20 cellular contexts compared by ENCODE assay signal in genomic region chr6:154661751-154662150, GRCh38.
DNase-seq lines count a peak whose midpoint lies in the region; ATAC-seq and TF ChIP-seq lines count a peak whose summit lies in the region.
"Had no signal": no experiment of that assay in that cellular context is flagged by ENCODE, and none has a peak within 500 bp of the region (broad histone marks: within the 10 kb centered on the region; RNA-seq: fewer than 3 reads in every experiment).

No MANE protein-coding gene starts in this region.

- H3K9ac ChIP-seq in neural progenitor cell = no peak overlapping the region

- H3K9me3 Mint-ChIP-seq in neural progenitor cell = no peaks in the 10 kb centered on the region

- no peak for TF ChIP-seq POLR2A in erythroblast (IDR thresholded peaks at IDR 0.05; ENCODE audit: low read length)

- H3K4me3 ChIP-seq in AG09309 (ENCODE audit: control insufficient read depth, low read depth, low read length) = no peak overlapping the region
- H3K4me3 ChIP-seq in neural progenitor cell = no peak overlapping the region
- H3K4me3 ChIP-seq: Peyer's patch had no signal

- no peaks in the 10 kb centered on the region for H3K79me2 ChIP-seq in neural progenitor cell (ENCODE audit: low read depth)

- no peak for TF ChIP-seq EP300 in Ishikawa (IDR thresholded peaks at IDR 0.05; ENCODE audit: borderline replicate concordance)

- H3K36me3 Mint-ChIP-seq in neural progenitor cell = no peaks in the 10 kb centered on the region
- H3K36me3 Mint-ChIP-seq: CD4-positive, alpha-beta memory T cell had no signal

- no peaks in the 10 kb centered on the region for H3K36me3 ChIP-seq in neural progenitor cell
- H3K36me3 ChIP-seq: Peyer's patch had no signal

- TF ChIP-seq RAD21 in Ishikawa (IDR thresholded peaks at IDR 0.05; ENCODE audit: low read depth) = 0 out of 2 replicates have a peak, but pooled peaks have one; percentile 3

- peak; percentile 17 for DNase-seq in AG09309 (ENCODE audit: low read depth)
- DNase-seq in erythroblast (lab: John Stamatoyannopoulos, UW) = peak; percentile 8 to 12
- no peak for DNase-seq in neural progenitor cell (ENCODE audit: low spot score)
- DNase-seq in superior temporal gyrus (ENCODE audit: extremely low spot score) = no peak
- DNase-seq in H4 (ENCODE audit: low spot score) = no peak
- DNase-seq: CD4-positive, alpha-beta memory T cell; DMS 273 treated with DMSO at 0.1 percent for 48 hours; NCI-H1048; NCI-H2107; NCI-H345; NCI-H748 treated with DMSO at 0.1 percent for 48 hours; Peyer's patch; Right ventricle myocardium superior; SW 1271 had no signal

- H3F3A ChIP-seq in neural progenitor cell (ENCODE audit: low read depth) = no peaks in the 10 kb centered on the region

- H3K27ac Mint-ChIP-seq in neural progenitor cell = no peak overlapping the region
- H3K27ac Mint-ChIP-seq: B cell; CD4-positive, alpha-beta memory T cell; IgD-negative memory B cell had no signal

- H3K9me3 ChIP-seq in neural progenitor cell (ENCODE audit: low read depth) = no peaks in the 10 kb centered on the region
- H3K9me3 ChIP-seq: Peyer's patch had no signal

- TF ChIP-seq CTCF in AG09309 (IDR thresholded peaks at IDR 0.05; ENCODE audit: control insufficient read depth, insufficient read depth, low read depth, low read length, missing control alignments) (peak; percentile 13), VCaP (conservative IDR thresholded peaks at IDR 0.05) (peak; percentile 45), neural progenitor cell (IDR thresholded peaks at IDR 0.05) (no peak)

- no peak overlapping the region for H3K4me2 ChIP-seq in neural progenitor cell

- H3K4me3 Mint-ChIP-seq in neural progenitor cell = no peak overlapping the region
- H3K4me3 Mint-ChIP-seq: B cell; CD4-positive, alpha-beta memory T cell; IgD-negative memory B cell had no signal

- H3K27me3 ChIP-seq in neural progenitor cell = no peaks in the 10 kb centered on the region
- H3K27me3 ChIP-seq: Peyer's patch had no signal

- H3K27ac ChIP-seq in VCaP = no peak overlapping the region
- no peak overlapping the region for H3K27ac ChIP-seq in neural progenitor cell
- H3K27ac ChIP-seq: Peyer's patch had no signal

- H3K4me1 Mint-ChIP-seq in neural progenitor cell = peaks cover 3% of the 10 kb centered on the region
- H3K4me1 Mint-ChIP-seq: B cell; CD4-positive, alpha-beta memory T cell had no signal

- no peak for ATAC-seq in HG03280 (IDR thresholded peaks at IDR 0.05; ENCODE audit: unreplicated experiment)
- ATAC-seq: HCT116 had no signal

- peaks cover 2% of the 10 kb centered on the region for H3K27me3 Mint-ChIP-seq in neural progenitor cell (ENCODE audit: insufficient read depth, low read depth)

- H3K4me1 ChIP-seq in neural progenitor cell = no peaks in the 10 kb centered on the region
- H3K4me1 ChIP-seq: Peyer's patch had no signal

- no peaks in the 10 kb centered on the region for H4K20me1 ChIP-seq in neural progenitor cell (ENCODE audit: low read depth)

- no peak overlapping the region for H2AFZ ChIP-seq in neural progenitor cell (replicated peaks)

TF ChIP-seq in Ishikawa, 13 proteins besides CTCF, POLR2A, EP300 and RAD21:
- no peak for TF ChIP-seq YY1 (IDR thresholded peaks at IDR 0.05; ENCODE audit: low read depth)
- no peak for TF ChIP-seq TCF12 (IDR thresholded peaks at IDR 0.05; ENCODE audit: low read depth)
- no peak for TF ChIP-seq ZBTB7A (IDR thresholded peaks at IDR 0.05; ENCODE audit: low read depth)
- TF ChIP-seq, protein P1, sequence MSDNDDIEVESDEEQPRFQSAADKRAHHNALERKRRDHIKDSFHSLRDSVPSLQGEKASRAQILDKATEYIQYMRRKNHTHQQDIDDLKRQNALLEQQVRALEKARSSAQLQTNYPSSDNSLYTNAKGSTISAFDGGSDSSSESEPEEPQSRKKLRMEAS (IDR thresholded peaks at IDR 0.05) = no peak
- no peak for TF ChIP-seq TEAD4 (IDR thresholded peaks at IDR 0.05)
- TF ChIP-seq, protein P2, sequence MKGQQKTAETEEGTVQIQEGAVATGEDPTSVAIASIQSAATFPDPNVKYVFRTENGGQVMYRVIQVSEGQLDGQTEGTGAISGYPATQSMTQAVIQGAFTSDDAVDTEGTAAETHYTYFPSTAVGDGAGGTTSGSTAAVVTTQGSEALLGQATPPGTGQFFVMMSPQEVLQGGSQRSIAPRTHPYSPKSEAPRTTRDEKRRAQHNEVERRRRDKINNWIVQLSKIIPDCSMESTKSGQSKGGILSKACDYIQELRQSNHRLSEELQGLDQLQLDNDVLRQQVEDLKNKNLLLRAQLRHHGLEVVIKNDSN (IDR thresholded peaks at IDR 0.05) = no peak
- TF ChIP-seq EGR1 (IDR thresholded peaks at IDR 0.05) = no peak
- TF ChIP-seq TAF1 (IDR thresholded peaks at IDR 0.05; ENCODE audit: low read depth) = no peak
- TF ChIP-seq CEBPB (IDR thresholded peaks at IDR 0.05) = no peak
- no peak for TF ChIP-seq CREB1 (IDR thresholded peaks at IDR 0.05; ENCODE audit: low read depth)
- no peak for TF ChIP-seq NFIC (IDR thresholded peaks at IDR 0.05)
- TF ChIP-seq FOXM1 (IDR thresholded peaks at IDR 0.05; ENCODE audit: borderline replicate concordance, low read depth) = no peak
- TF ChIP-seq, protein P3, sequence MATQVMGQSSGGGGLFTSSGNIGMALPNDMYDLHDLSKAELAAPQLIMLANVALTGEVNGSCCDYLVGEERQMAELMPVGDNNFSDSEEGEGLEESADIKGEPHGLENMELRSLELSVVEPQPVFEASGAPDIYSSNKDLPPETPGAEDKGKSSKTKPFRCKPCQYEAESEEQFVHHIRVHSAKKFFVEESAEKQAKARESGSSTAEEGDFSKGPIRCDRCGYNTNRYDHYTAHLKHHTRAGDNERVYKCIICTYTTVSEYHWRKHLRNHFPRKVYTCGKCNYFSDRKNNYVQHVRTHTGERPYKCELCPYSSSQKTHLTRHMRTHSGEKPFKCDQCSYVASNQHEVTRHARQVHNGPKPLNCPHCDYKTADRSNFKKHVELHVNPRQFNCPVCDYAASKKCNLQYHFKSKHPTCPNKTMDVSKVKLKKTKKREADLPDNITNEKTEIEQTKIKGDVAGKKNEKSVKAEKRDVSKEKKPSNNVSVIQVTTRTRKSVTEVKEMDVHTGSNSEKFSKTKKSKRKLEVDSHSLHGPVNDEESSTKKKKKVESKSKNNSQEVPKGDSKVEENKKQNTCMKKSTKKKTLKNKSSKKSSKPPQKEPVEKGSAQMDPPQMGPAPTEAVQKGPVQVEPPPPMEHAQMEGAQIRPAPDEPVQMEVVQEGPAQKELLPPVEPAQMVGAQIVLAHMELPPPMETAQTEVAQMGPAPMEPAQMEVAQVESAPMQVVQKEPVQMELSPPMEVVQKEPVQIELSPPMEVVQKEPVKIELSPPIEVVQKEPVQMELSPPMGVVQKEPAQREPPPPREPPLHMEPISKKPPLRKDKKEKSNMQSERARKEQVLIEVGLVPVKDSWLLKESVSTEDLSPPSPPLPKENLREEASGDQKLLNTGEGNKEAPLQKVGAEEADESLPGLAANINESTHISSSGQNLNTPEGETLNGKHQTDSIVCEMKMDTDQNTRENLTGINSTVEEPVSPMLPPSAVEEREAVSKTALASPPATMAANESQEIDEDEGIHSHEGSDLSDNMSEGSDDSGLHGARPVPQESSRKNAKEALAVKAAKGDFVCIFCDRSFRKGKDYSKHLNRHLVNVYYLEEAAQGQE (IDR thresholded peaks at IDR 0.05; ENCODE audit: low read depth) = no peak
TF ChIP-seq in Ishikawa: peak in this region for 0.

Comparison
In these comparisons a context has a peak if more than half of its experiments do, and no peak if none do; other contexts are left out.
1. DNase-seq: peak in AG09309 (single experiment) and erythroblast (2 of 2); none in neural progenitor cell (single experiment), superior temporal gyrus (single experiment) and H4 (single experiment).